33 cellular contexts compared by ENCODE assay signal in the genomic region with DNA sequence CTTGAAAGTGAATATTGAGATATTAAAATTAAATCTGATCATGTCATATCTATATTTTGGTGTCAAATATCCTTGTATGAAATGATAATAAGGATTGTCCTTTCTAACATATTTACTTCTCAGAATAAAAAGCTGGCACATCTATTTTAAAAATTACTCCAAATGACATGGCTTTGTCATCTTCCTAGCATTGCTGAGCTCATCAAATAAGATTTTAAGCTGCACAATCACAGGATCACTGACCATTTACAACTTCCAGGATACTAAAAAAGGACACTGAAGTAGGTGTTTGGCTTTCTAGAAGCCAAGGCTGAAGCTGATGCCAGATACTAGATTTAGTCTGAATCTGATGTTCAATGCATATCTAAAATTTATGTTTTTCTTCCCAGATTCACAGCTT.
"Had no signal": no experiment of that assay in that cellular context is flagged by ENCODE, and none has a peak within 500 bp of the region (broad histone marks: within the 10 kb centered on the region; RNA-seq: fewer than 3 reads in every experiment).

No MANE protein-coding gene starts in this region.

- H3K27me3 ChIP-seq: ascending aorta, body of pancreas, brain microvascular endothelial cell, breast epithelium, cardiac muscle cell had no signal

- H3K9me3 ChIP-seq: ascending aorta, body of pancreas, breast epithelium had no signal

- H3K4me3 ChIP-seq: ascending aorta, body of pancreas, breast epithelium, cardiac muscle cell had no signal

- DNase-seq: activated effector memory CD4-positive, alpha-beta T cell treated with anti-CD3 and anti-CD28 coated beads, Interleukin-2, amount 50 U/mL, for 16 hours; activated effector memory CD4-positive, alpha-beta T cell treated with Interleukin-2 at 50 U/mL for 16 hours; activated gamma-delta T cell; activated gamma-delta T cell treated with Interleukin-2 at 50 U/mL for 16 hours; activated naive CD4-positive, alpha-beta T cell; activated naive CD4-positive, alpha-beta T cell treated with anti-CD3 and anti-CD28 coated beads for 36 hours; activated naive CD4-positive, alpha-beta T cell treated with anti-CD3 and anti-CD28 coated beads, Interleukin-2, amount 10 ng/mL, durations not matched to agents 7 days and 5 days; activated naive CD4-positive, alpha-beta T cell treated with anti-CD3 and anti-CD28 coated beads, Interleukin-2, amount 50 U/mL, for 16 hours; activated naive CD4-positive, alpha-beta T cell treated with Interleukin-2 at 50 U/mL for 16 hours; activated naive CD8-positive, alpha-beta T cell treated with anti-CD3 and anti-CD28 coated beads for 36 hours; activated naive CD8-positive, alpha-beta T cell treated with anti-CD3 and anti-CD28 coated beads, Interleukin-2, amount 10 ng/mL, durations not matched to agents 7 days and 5 days; activated naive CD8-positive, alpha-beta T cell treated with anti-CD3 and anti-CD28 coated beads, Interleukin-2, amount 50 U/mL, for 24 hours; activated T-cell treated with anti-CD3 and anti-CD28 coated beads, Interleukin-2, amount 50 U/mL, for 1 hour; activated T-cell treated with anti-CD3 and anti-CD28 coated beads, Interleukin-2, amount 50 U/mL, for 24 hours; activated T-cell treated with anti-CD3 and anti-CD28 coated beads, Interleukin-2, amount 50 U/mL, for 4 hours; activated T-cell treated with anti-CD3 and anti-CD28 coated beads, Interleukin-2, amount 50 U/mL, for 48 hours; activated T-cell treated with anti-CD3 and anti-CD28 coated beads, Interleukin-2, amount 50 U/mL, for 72 hours; amniotic stem cell; amygdala; anterior cingulate cortex; aorta; body of pancreas; brain microvascular endothelial cell; caudate nucleus; central memory CD4-positive, alpha-beta T cell; cerebellar nuclear complex had no signal

- H3K27ac ChIP-seq: ascending aorta, body of pancreas, brain microvascular endothelial cell, breast epithelium, cardiac muscle cell had no signal

- FAIRE-seq: astrocyte, bronchial epithelial cell had no signal

- ATAC-seq: activated naive CD4-positive, alpha-beta T cell treated with anti-CD3 and anti-CD28 coated beads, Interleukin-2, amount 50 U/mL, for 72 hours; activated naive CD8-positive, alpha-beta T cell treated with anti-CD3 and anti-CD28 coated beads, Interleukin-2, amount 50 U/mL, for 24 hours; activated T-cell treated with anti-CD3 and anti-CD28 coated beads, Interleukin-2, amount 50 U/mL, for 4 hours; activated T-cell treated with anti-CD3 and anti-CD28 coated beads, Interleukin-2, amount 50 U/mL, for 72 hours; activated T-helper 17 cell treated with anti-CD3 and anti-CD28 coated beads, Interleukin-2, amount 50 U/mL, for 72 hours; body of pancreas had no signal

- H3K36me3 ChIP-seq: ascending aorta, brain microvascular endothelial cell, breast epithelium, cardiac muscle cell had no signal

- H3K4me1 ChIP-seq: ascending aorta, body of pancreas, breast epithelium had no signal
